ENCODE assay signal across 1 cellular context in the genomic region with DNA sequence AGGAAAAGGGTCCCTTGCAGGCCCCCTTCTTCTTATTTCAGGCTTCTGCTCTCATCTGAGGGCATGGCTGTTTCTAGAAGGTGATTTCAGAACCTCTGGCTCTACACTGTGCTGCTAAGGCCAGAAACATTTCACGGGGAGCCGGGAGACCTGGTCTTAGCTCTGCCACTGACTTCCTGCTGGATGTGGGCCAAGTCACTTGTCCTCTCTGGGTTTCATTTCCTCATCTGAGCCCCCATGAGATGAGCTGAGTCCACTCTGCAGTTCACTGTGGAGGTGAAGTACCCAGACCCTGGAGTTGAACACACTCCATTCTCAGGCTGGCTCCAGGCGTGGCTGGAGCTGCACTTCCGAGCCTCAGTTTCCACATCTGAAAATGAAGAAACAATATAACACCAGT.
TF ChIP-seq lines count a peak whose summit lies in the region.

No MANE protein-coding gene starts in this region.

TF ChIP-seq in HepG2, 621 proteins besides CTCF, POLR2A, EP300 and RAD21:
- no peak for TF ChIP-seq EHMT2 (IDR thresholded peaks at IDR 0.05; ENCODE audit: borderline replicate concordance, low read depth, low read length)
- no peak for TF ChIP-seq ZNF83 (CRISPR knock-in tag; IDR thresholded peaks at IDR 0.05; ENCODE audit: borderline replicate concordance)
- no peak for TF ChIP-seq ZNF224 (CRISPR knock-in tag; IDR thresholded peaks at IDR 0.05)
- TF ChIP-seq MBNL3 (CRISPR knock-in tag; conservative IDR thresholded peaks at IDR 0.05): no peak
- no peak for TF ChIP-seq TARDBP (CRISPR knock-in tag; IDR thresholded peaks at IDR 0.05)
- TF ChIP-seq ZNF138 (CRISPR knock-in tag; IDR thresholded peaks at IDR 0.05; ENCODE audit: low read depth): no peak
- TF ChIP-seq ATM (IDR thresholded peaks at IDR 0.05; ENCODE audit: borderline replicate concordance): no peak
- no peak for TF ChIP-seq HNRNPL (IDR thresholded peaks at IDR 0.05; ENCODE audit: low read depth, low read length)
- TF ChIP-seq, protein P1, sequence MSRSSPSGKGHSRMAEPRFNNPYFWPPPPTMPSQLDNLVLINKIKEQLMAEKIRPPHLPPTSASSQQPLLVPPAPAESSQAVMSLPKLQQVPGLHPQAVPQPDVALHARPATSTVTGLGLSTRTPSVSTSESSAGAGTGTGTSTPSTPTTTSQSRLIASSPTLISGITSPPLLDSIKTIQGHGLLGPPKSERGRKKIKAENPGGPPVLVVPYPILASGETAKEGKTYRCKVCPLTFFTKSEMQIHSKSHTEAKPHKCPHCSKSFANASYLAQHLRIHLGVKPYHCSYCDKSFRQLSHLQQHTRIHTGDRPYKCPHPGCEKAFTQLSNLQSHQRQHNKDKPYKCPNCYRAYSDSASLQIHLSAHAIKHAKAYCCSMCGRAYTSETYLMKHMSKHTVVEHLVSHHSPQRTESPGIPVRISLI (CRISPR knock-in tag; IDR thresholded peaks at IDR 0.05; ENCODE audit: borderline replicate concordance): no peak
- no peak for TF ChIP-seq KLF15 (CRISPR knock-in tag; IDR thresholded peaks at IDR 0.05; ENCODE audit: borderline replicate concordance)
